15 cellular contexts compared by ENCODE assay signal in genomic region chr17:43231205-43232020, GRCh38. TPM values are rescaled to one million over a fixed set of nuclear protein-coding genes. Genes with fewer than 3 reads are reported as not detected.
DNase-seq lines count a peak whose midpoint lies in the region; ATAC-seq and TF ChIP-seq lines count a peak whose summit lies in the region.
"Not testable (repeated sequence)": the region's sequence is repeated elsewhere in the genome, so short reads cannot be mapped to it uniquely, and the experiment has no call there.
"Had no signal": no experiment of that assay in that cellular context is flagged by ENCODE, and none has a peak within 500 bp of the region (broad histone marks: within the 10 kb centered on the region; RNA-seq: fewer than 3 reads in every experiment).

No MANE protein-coding gene starts in this region.

- BruUV-seq in Calu3 (replicated peaks; lab: Mats Ljungman, UMichigan); OCI-LY7 (replicated peaks; lab: Mats Ljungman, UMichigan): not testable (repeated sequence)

- TF ChIP-seq CTCF in Calu3 (IDR thresholded peaks at IDR 0.05; ENCODE audit: unreplicated experiment); OCI-LY7 (conservative IDR thresholded peaks at IDR 0.05; ENCODE audit: low read length); endodermal cell (conservative IDR thresholded peaks at IDR 0.05); vagina (IDR thresholded peaks at IDR 0.05): not testable (repeated sequence)

- not testable (repeated sequence) for TF ChIP-seq POLR2A in vagina (IDR thresholded peaks at IDR 0.05)

- intact Hi-C loops in Calu3 (cut with micrococcal nuclease; ENCODE audit: unreplicated experiment); OCI-LY7 (cut with micrococcal nuclease; ENCODE audit: unreplicated experiment); activated naive CD4-positive, alpha-beta T cell treated with anti-CD3 and anti-CD28 coated beads for 36 hours (cut with micrococcal nuclease); left ventricle myocardium superior (cut with micrococcal nuclease); vagina (cut with DNase I): not testable (repeated sequence)

- peak; percentile 53 for ATAC-seq in left ventricle myocardium superior
- ATAC-seq in naive B cell (ENCODE audit: low read depth in 2 of 2): peak; percentile 56 to 69

- not testable (repeated sequence) for H2AFZ ChIP-seq in OCI-LY7 (ENCODE audit: low read length)

- not testable (repeated sequence) for DNase-seq in Calu3; OCI-LY7 (ENCODE audit: low spot score); left ventricle myocardium superior; naive B cell; vagina (ENCODE audit: extremely low spot score in 2 of 2)
- peak; percentile 5 for DNase-seq in activated naive CD4-positive, alpha-beta T cell treated with anti-CD3 and anti-CD28 coated beads for 36 hours
- DNase-seq in endodermal cell: peak; percentile 33

- H3K4me3 Mint-ChIP-seq in Calu3 (ENCODE audit: low read depth, unreplicated experiment) (peak overlapping the region; percentile 44), naive B cell (peak overlapping the region in 6 of 8 donors; percentile 5 to 90 (median 48))
- H3K4me3 Mint-ChIP-seq in activated naive CD4-positive, alpha-beta T cell treated with anti-CD3 and anti-CD28 coated beads for 36 hours: peak overlapping the region; percentile 22
- not testable (repeated sequence) for H3K4me3 Mint-ChIP-seq in endodermal cell

- H3K9me3 Mint-ChIP-seq in Calu3 (ENCODE audit: low read depth, unreplicated experiment); activated naive CD4-positive, alpha-beta T cell treated with anti-CD3 and anti-CD28 coated beads for 36 hours; endodermal cell; naive B cell: not testable (repeated sequence)

- H3K4me3 ChIP-seq in OCI-LY7 (ENCODE audit: low read depth, low read length, poor library complexity, severe bottlenecking): peak overlapping the region; percentile 33
- not testable (repeated sequence) for H3K4me3 ChIP-seq in endodermal cell (ENCODE audit: low read length)
- peak overlapping the region; percentile 58 to 70 (median 63) for H3K4me3 ChIP-seq in skeletal muscle tissue (ENCODE audit: low read length in 3 of 3)
- peak overlapping the region; percentile 7 to 42 for H3K4me3 ChIP-seq in vagina

- H4K20me1 ChIP-seq in OCI-LY7 (ENCODE audit: insufficient read depth, low read length): not testable (repeated sequence)

- H3K27me3 Mint-ChIP-seq in Calu3 (ENCODE audit: unreplicated experiment); activated naive CD4-positive, alpha-beta T cell treated with anti-CD3 and anti-CD28 coated beads for 36 hours (ENCODE audit: low read depth); endodermal cell (ENCODE audit: insufficient read depth); naive B cell: not testable (repeated sequence)

- H3K4me1 ChIP-seq in OCI-LY7 (ENCODE audit: insufficient read depth, low read length, poor library complexity, severe bottlenecking); endodermal cell (ENCODE audit: control insufficient read depth, insufficient read depth, low read length); skeletal muscle tissue (ENCODE audit: control insufficient read depth in 3 of 3, insufficient read depth in 3 of 3, low read length in 3 of 3); vagina: not testable (repeated sequence)

- POLR2A ChIA-PET in OCI-LY7 (lab: Charles Lee): not testable (repeated sequence)

- H3K4me1 Mint-ChIP-seq in Calu3 (ENCODE audit: low read depth, unreplicated experiment); activated naive CD4-positive, alpha-beta T cell treated with anti-CD3 and anti-CD28 coated beads for 36 hours (ENCODE audit: low read depth); endodermal cell; naive B cell: not testable (repeated sequence)

- not testable (repeated sequence) for H3K27me3 ChIP-seq in endodermal cell (ENCODE audit: control insufficient read depth, insufficient read depth, low read length, poor library complexity, severe bottlenecking); skeletal muscle tissue (ENCODE audit: control insufficient read depth in 3 of 3, insufficient read depth in 3 of 3, low read length in 3 of 3); vagina

- WGBS in endodermal cell (ENCODE audit: insufficient coverage in 1 of 2, insufficient read length in 1 of 2), 2 experiments: 93% methylated on average over 11 of the region's 40 CpGs; no CpG with 5 or more reads in 1 of the 2 experiments

- not testable (repeated sequence) for H3K27ac Mint-ChIP-seq in Calu3 (ENCODE audit: unreplicated experiment); activated naive CD4-positive, alpha-beta T cell treated with anti-CD3 and anti-CD28 coated beads for 36 hours; endodermal cell
- H3K27ac Mint-ChIP-seq in naive B cell: peak overlapping the region in 1 of 6 donors; percentile 77

- H3K4me2 ChIP-seq in OCI-LY7 (ENCODE audit: low read length): peak overlapping the region; percentile 58

- H3K9me2 ChIP-seq in OCI-LY7 (ENCODE audit: insufficient read depth, low read length): not testable (repeated sequence)

- CTCF ChIA-PET in Calu3 (lab: Charles Lee); OCI-LY7 (lab: Charles Lee; ENCODE audit: unreplicated experiment); activated naive CD4-positive, alpha-beta T cell treated with anti-CD3 and anti-CD28 coated beads for 36 hours (lab: Charles Lee): not testable (repeated sequence)

- H3K36me3 Mint-ChIP-seq in Calu3 (ENCODE audit: insufficient read depth, unreplicated experiment); activated naive CD4-positive, alpha-beta T cell treated with anti-CD3 and anti-CD28 coated beads for 36 hours (ENCODE audit: low read depth); endodermal cell (ENCODE audit: low read depth); naive B cell: not testable (repeated sequence)

- not testable (repeated sequence) for H3K79me2 ChIP-seq in OCI-LY7 (ENCODE audit: insufficient read depth, low read depth, low read length)

- peak overlapping the region; percentile 3 for H3K27ac ChIP-seq in OCI-LY7 (ENCODE audit: low read depth, low read length, poor library complexity, severe bottlenecking)
- H3K27ac ChIP-seq in endodermal cell (ENCODE audit: low read depth, low read length): not testable (repeated sequence)
- peak overlapping the region; percentile 73 for H3K27ac ChIP-seq in skeletal muscle tissue (ENCODE audit: low read depth, low read length)
- peak overlapping the region; percentile 24 for H3K27ac ChIP-seq in vagina

- not testable (repeated sequence) for H3K9me3 ChIP-seq in OCI-LY7 (ENCODE audit: low read length); endodermal cell (ENCODE audit: control insufficient read depth, low read length); skeletal muscle tissue (ENCODE audit: control insufficient read depth in 3 of 3, low read length in 3 of 3); vagina

- H3K9ac ChIP-seq in endodermal cell (ENCODE audit: extremely low read depth, low read length, poor library complexity, severe bottlenecking): not testable (repeated sequence)
- H3K9ac ChIP-seq in skeletal muscle tissue (ENCODE audit: low read depth in 1 of 3, low read length in 3 of 3): peak overlapping the region; percentile 75 to 81 (median 76)

- H3K36me3 ChIP-seq in OCI-LY7 (ENCODE audit: insufficient read depth, low read length); endodermal cell (ENCODE audit: control insufficient read depth, insufficient read depth, low read length); skeletal muscle tissue (ENCODE audit: control insufficient read depth in 3 of 3, insufficient read depth in 3 of 3, low read length in 3 of 3); vagina: not testable (repeated sequence)

RNA-seq across cellular contexts. Expression of gene RNU2-1, which starts 2.4 kb away (rescaled TPM):
- total RNA-seq in Calu3 (2022) (5,045 and 5,662 TPM in 2 replicates), OCI-LY7 (2022) (7,263 and 7,340 TPM in 2 replicates), endodermal cell (1,000 to 10,000 TPM; 5,418 to 7,320 TPM), left ventricle myocardium superior (5,074 TPM), skeletal muscle tissue (not detected), vagina (not detected)
- total RNA-seq in OCI-LY7 (2014; rRNA removed; shearing (Covaris generic)): not detected in 2 replicates
- total RNA-seq in activated naive CD4-positive, alpha-beta T cell treated with anti-CD3 and anti-CD28 coated beads for 36 hours: 1,000 to 10,000 TPM; 6,253 to 7,820 TPM
- polyA plus RNA-seq in endodermal cell (2013, experiment 1 of 2): not detected
- not detected for polyA plus RNA-seq in endodermal cell (2013, experiment 2 of 2)
- polyA plus RNA-seq in naive B cell (ENCODE audit: low read depth in 6 of 6): not detected
- total RNA-seq: glomerular endothelial cell, H7, tibial nerve had no signal
- polyA plus RNA-seq: immature natural killer cell, small intestine had no signal

RNA-seq across cellular contexts. Expression of gene CCDC200, which starts 3.0 kb away (rescaled TPM):
- not detected in 2 replicates for total RNA-seq in Calu3 (2022)
- total RNA-seq in OCI-LY7 (2014; rRNA removed; shearing (Covaris generic)): not detected in 2 replicates
- total RNA-seq in OCI-LY7 (2022): not detected in 2 replicates
- not detected for total RNA-seq in activated naive CD4-positive, alpha-beta T cell treated with anti-CD3 and anti-CD28 coated beads for 36 hours
- not detected for total RNA-seq in endodermal cell
- not detected for polyA plus RNA-seq in endodermal cell (2013, experiment 1 of 2)
- polyA plus RNA-seq in endodermal cell (2013, experiment 2 of 2): not detected
- not detected for total RNA-seq in left ventricle myocardium superior
- polyA plus RNA-seq in naive B cell (ENCODE audit: low read depth in 6 of 6): 1 to 10 TPM in 2 of 6 donors, under 1 TPM in 2, not detected in 2; 0.45 to 8.1 (median 0.96) TPM
- total RNA-seq in skeletal muscle tissue: not detected
- total RNA-seq in vagina: not detected
- total RNA-seq: H7, Right ventricle myocardium superior, T-cell, tibial nerve had no signal
- polyA plus RNA-seq: small intestine had no signal

RNA-seq across cellular contexts. Expression of gene TMEM106A, which starts 19.7 kb away (rescaled TPM):
- 3.4 and 5.2 TPM in 2 replicates for total RNA-seq in Calu3 (2022)
- 7.1 and 9.4 TPM in 2 replicates for total RNA-seq in OCI-LY7 (2014; rRNA removed; shearing (Covaris generic))
- 17.1 and 19.1 TPM in 2 replicates for total RNA-seq in OCI-LY7 (2022)
- total RNA-seq in activated naive CD4-positive, alpha-beta T cell treated with anti-CD3 and anti-CD28 coated beads for 36 hours: 1 to 10 TPM; 5.8 to 7.1 TPM
- total RNA-seq in endodermal cell: 10 to 100 TPM; 11.2 to 11.3 TPM
- 3.5 TPM for polyA plus RNA-seq in endodermal cell (2013, experiment 1 of 2)
- 4.3 TPM for polyA plus RNA-seq in endodermal cell (2013, experiment 2 of 2)
- total RNA-seq in left ventricle myocardium superior: 1.8 TPM
- 10 to 100 TPM in 4 of 6 donors, 1 to 10 TPM in 2; 9.1 to 18.2 (median 12.0) TPM for polyA plus RNA-seq in naive B cell (ENCODE audit: low read depth in 6 of 6)
- total RNA-seq in skeletal muscle tissue: 5.2 TPM
- total RNA-seq in vagina: 6.6 TPM
